Comparison of ENCODE assay signal across 21 cellular contexts in genomic region chr2:108810993-108811957, GRCh38. TPM values are rescaled to one million over a fixed set of nuclear protein-coding genes. Genes with fewer than 3 reads are reported as not detected.
DNase-seq lines count a peak whose midpoint lies in the region; ATAC-seq, FAIRE-seq and TF ChIP-seq lines count a peak whose summit lies in the region.
"Had no signal": no experiment of that assay in that cellular context is flagged by ENCODE, and none has a peak within 500 bp of the region (broad histone marks: within the 10 kb centered on the region; RNA-seq: fewer than 3 reads in every experiment).

No MANE protein-coding gene starts in this region.

- peaks cover 20% of the 10 kb centered on the region for H3K9me3 ChIP-seq in DND-41 (ENCODE audit: insufficient read depth, low read length, severe bottlenecking)
- peaks cover 0 to 6% of the 10 kb centered on the region in 2 experiments; a peak in 1 of 4 replicates for H3K9me3 ChIP-seq in H1 (ENCODE audit: insufficient read depth in 2 of 2, low read depth in 1 of 2, low read length in 1 of 2)
- H3K9me3 ChIP-seq in liver (ENCODE audit: control insufficient read depth in 4 of 4, low read length in 3 of 4) = peaks cover 1 to 6% (median 3%) of the 10 kb centered on the region in 4 donors
- H3K9me3 ChIP-seq in WERI-Rb-1 (ENCODE audit: severe bottlenecking) = peaks cover 13% of the 10 kb centered on the region

- H2BK20ac ChIP-seq in H1 (ENCODE audit: low read length) = no peak overlapping the region

- H4K91ac ChIP-seq in H1 (replicated peaks; ENCODE audit: insufficient read length, low read length) = no peak overlapping the region

- ATAC-seq in DND-41 (ENCODE audit: insufficient read depth, low read depth) (peak; percentile 58), GM21529 (IDR thresholded peaks at IDR 0.05; ENCODE audit: unreplicated experiment) (no peak), GM21447 (IDR thresholded peaks at IDR 0.05; ENCODE audit: unreplicated experiment) (no peak)
- ATAC-seq in stimulated activated naive B cell treated with anti-CD40 and anti-IgM and Interleukin-4, amounts not matched to agents 10 μg/mL and 1 μg/mL and 100 μg/mL, for 72 hours (replicated peaks) = no peak
- ATAC-seq: CD8-positive, alpha-beta T cell; GM12878 had no signal

- CTCF ChIA-PET in H1 (lab: Charles Lee; ENCODE audit: partially characterized antibody) = no interaction called here

- H3K27me3 ChIP-seq in DND-41 (ENCODE audit: insufficient read depth, low read length, poor library complexity) (no peaks in the 10 kb centered on the region), H1 (replicated peaks in 1 of 4; ENCODE audit: control insufficient read depth in 3 of 4, extremely low read depth in 1 of 4, insufficient read depth in 3 of 4, low read length in 3 of 4) (no peaks in the 10 kb centered on the region), liver (ENCODE audit: control insufficient read depth in 4 of 4, insufficient read depth in 4 of 4, low read length in 3 of 4) (no peaks in the 10 kb centered on the region), WERI-Rb-1 (ENCODE audit: insufficient read depth, low read depth, severe bottlenecking) (no peaks in the 10 kb centered on the region)
- H3K27me3 ChIP-seq: BLaER1 had no signal

- H3K4me3 ChIP-seq in DND-41 (ENCODE audit: low read depth in 1 of 2, low read length in 2 of 2) (no peak overlapping the region), H1 (ENCODE audit: extremely low read depth in 1 of 4, insufficient read depth in 2 of 4, low read depth in 3 of 4, low read length in 4 of 4) (no peak overlapping the region), liver (ENCODE audit: low read depth in 1 of 3, low read length in 3 of 3) (no peak overlapping the region), WERI-Rb-1 (ENCODE audit: low read depth, low read length) (no peak overlapping the region)
- H3K4me3 ChIP-seq: BLaER1, GM12878 had no signal

- H2AFZ ChIP-seq in DND-41 (ENCODE audit: low read depth, low read length) (no peak overlapping the region), H1 (ENCODE audit: low read length) (no peak overlapping the region)

- no peak for TF ChIP-seq POLR2A in H1 (IDR thresholded peaks at IDR 0.05; ENCODE audit: control extremely low read depth in 1 of 2, low read depth in 2 of 2, low read length in 2 of 2)

- TF ChIP-seq CTCF in DND-41 (IDR thresholded peaks at IDR 0.05; ENCODE audit: borderline replicate concordance, extremely low read depth, low read length, poor library complexity, severe bottlenecking) (no peak), H1 (IDR thresholded peaks at IDR 0.05; ENCODE audit: control extremely low read depth in 1 of 3, insufficient read depth in 1 of 3, low read depth in 1 of 3, low read length in 3 of 3) (no peak), liver (IDR thresholded peaks at IDR 0.05; ENCODE audit: low read depth, low read length, missing input control) (no peak), WERI-Rb-1 (IDR thresholded peaks at IDR 0.05; ENCODE audit: low read depth, low read length) (no peak)

- H2BK12ac ChIP-seq in H1 (ENCODE audit: low read depth, low read length) = no peak overlapping the region

- 88% methylated on average over 3 of the region's 4 CpGs; no CpG with 5 or more reads in 1 of the 2 experiments for WGBS in H1 (ENCODE audit: extremely low coverage in 1 of 2, insufficient coverage in 1 of 2, insufficient read length in 1 of 2, insufficient replicate concordance in 2 of 2, low coverage in 1 of 2, low lambda C conversion rate in 2 of 2, missing lambda C conversion rate in 1 of 2), 2 experiments
- 96% methylated on average over 4 of the region's 4 CpGs for WGBS in liver

- H4K5ac ChIP-seq in H1 (ENCODE audit: insufficient read length, low read depth, low read length) = no peak overlapping the region

- H3K23me2 ChIP-seq in H1 (ENCODE audit: low read depth, low read length) = no peaks in the 10 kb centered on the region; the same call in 1 of the 2 replicates

- DNase-seq in DND-41 (no peak), H1 (ENCODE audit: low read depth in 1 of 2, low spot score in 2 of 2) (no peak), WERI-Rb-1 (no peak)
- DNase-seq in stimulated activated naive B cell treated with anti-CD40 and anti-IgM and Interleukin-4, amounts not matched to agents 10 μg/mL and 1 μg/mL and 100 μg/mL, for 72 hours = no peak
- DNase-seq: Caco-2; CD4-positive, CD25-positive, alpha-beta regulatory T cell; CD8-positive, alpha-beta T cell; DMS153; EL; GDM1; GOT3; H7; HCEC 1CT had no signal

- H3K4me3 Mint-ChIP-seq in stimulated activated naive B cell treated with anti-CD40 and anti-IgM and Interleukin-4, amounts not matched to agents 10 μg/mL and 1 μg/mL and 100 μg/mL, for 72 hours = no peak overlapping the region
- H3K4me3 Mint-ChIP-seq: B cell; CD4-positive, CD25-positive, alpha-beta regulatory T cell; CD8-positive, alpha-beta T cell had no signal

- H3K56ac ChIP-seq in H1 (replicated peaks; ENCODE audit: insufficient read length, low read depth, low read length) = no peak overlapping the region

- H2BK5ac ChIP-seq in H1 (ENCODE audit: low read depth, low read length) = no peak overlapping the region

- peak overlapping the region; percentile 6 for H3K27ac Mint-ChIP-seq in stimulated activated naive B cell treated with anti-CD40 and anti-IgM and Interleukin-4, amounts not matched to agents 10 μg/mL and 1 μg/mL and 100 μg/mL, for 72 hours
- H3K27ac Mint-ChIP-seq: B cell; CD8-positive, alpha-beta T cell had no signal

- H3K79me2 ChIP-seq in DND-41 (ENCODE audit: insufficient read depth, low read length) (peaks cover 94% of the 10 kb centered on the region), H1 (ENCODE audit: control insufficient read depth in 1 of 2, insufficient read depth in 2 of 2, low read length in 2 of 2) (peaks cover 0 to 35% of the 10 kb centered on the region in 2 experiments; a peak in 2 of 4 replicates)

- H3K9me3 Mint-ChIP-seq in stimulated activated naive B cell treated with anti-CD40 and anti-IgM and Interleukin-4, amounts not matched to agents 10 μg/mL and 1 μg/mL and 100 μg/mL, for 72 hours = peaks cover 13 to 19% of the 10 kb centered on the region in 2 donors

- H3K4me2 ChIP-seq in DND-41 (ENCODE audit: insufficient read depth, low read length) (no peak overlapping the region), H1 (ENCODE audit: insufficient read depth in 1 of 2, low read depth in 2 of 2, low read length in 2 of 2) (no peak overlapping the region)
- H3K4me2 ChIP-seq: BLaER1 had no signal

- no peak overlapping the region for H2BK15ac ChIP-seq in H1 (ENCODE audit: low read length)

- H3K14ac ChIP-seq in H1 (ENCODE audit: insufficient read length) = no peak overlapping the region

- H3K4me1 ChIP-seq in DND-41 (ENCODE audit: insufficient read depth, low read length) = no peaks in the 10 kb centered on the region
- no peaks in the 10 kb centered on the region for H3K4me1 ChIP-seq in H1 (replicated peaks in 1 of 4; ENCODE audit: control insufficient read depth in 3 of 4, insufficient read depth in 4 of 4, low read length in 3 of 4)
- H3K4me1 ChIP-seq in liver (ENCODE audit: control insufficient read depth in 4 of 4, insufficient read depth in 4 of 4, low read length in 3 of 4) = peaks cover 0 to 9% (median 3%) of the 10 kb centered on the region in 4 donors
- H3K4me1 ChIP-seq: BLaER1, Caco-2 had no signal

- H3K36me3 ChIP-seq in DND-41 (ENCODE audit: insufficient read depth, low read length) (peaks cover 97% of the 10 kb centered on the region), H1 (ENCODE audit: control insufficient read depth in 2 of 4, insufficient read depth in 4 of 4, low read length in 3 of 4) (peaks cover 0 to 56% (median 29%) of the 10 kb centered on the region in 4 experiments; a peak in 6 of 8 replicates), liver (ENCODE audit: control insufficient read depth in 4 of 4, insufficient read depth in 3 of 4, low read depth in 1 of 4, low read length in 3 of 4) (peaks cover 0 to 2% (median 1%) of the 10 kb centered on the region in 4 donors), WERI-Rb-1 (peaks cover 70% of the 10 kb centered on the region)

- no peak overlapping the region for H2BK120ac ChIP-seq in H1 (replicated peaks; ENCODE audit: low read depth, low read length)

- no peaks in the 10 kb centered on the region for H3K79me1 ChIP-seq in H1 (ENCODE audit: low read depth, low read length)

- no peak overlapping the region for H3K23ac ChIP-seq in H1 (ENCODE audit: insufficient read length)

- no peak overlapping the region for H3K27ac ChIP-seq in DND-41 (ENCODE audit: low read length)
- no peak overlapping the region for H3K27ac ChIP-seq in H1 (ENCODE audit: low read depth, low read length)
- no peak overlapping the region for H3K27ac ChIP-seq in liver (ENCODE audit: low read depth in 1 of 2, low read length in 2 of 2)
- no peak overlapping the region for H3K27ac ChIP-seq in WERI-Rb-1
- H3K27ac ChIP-seq: 22Rv1, BLaER1, C4-2B had no signal

- no peaks in the 10 kb centered on the region for H3K27me3 Mint-ChIP-seq in stimulated activated naive B cell treated with anti-CD40 and anti-IgM and Interleukin-4, amounts not matched to agents 10 μg/mL and 1 μg/mL and 100 μg/mL, for 72 hours
- H3K27me3 Mint-ChIP-seq: B cell; CD4-positive, CD25-positive, alpha-beta regulatory T cell had no signal

- H3K4ac ChIP-seq in H1 (replicated peaks; ENCODE audit: insufficient read length, low read depth, low read length) = no peak overlapping the region

- peaks cover 34% of the 10 kb centered on the region for H4K20me1 ChIP-seq in DND-41 (ENCODE audit: insufficient read depth, low read length)
- no peaks in the 10 kb centered on the region for H4K20me1 ChIP-seq in H1 (replicated peaks in 1 of 2; ENCODE audit: control insufficient read depth in 1 of 2, insufficient read depth in 2 of 2, low read length in 2 of 2)
- H4K20me1 ChIP-seq: BLaER1 had no signal

- H4K8ac ChIP-seq in H1 (ENCODE audit: extremely low read depth, insufficient read depth, low read length) = peak overlapping the region; percentile 51; the same call in 1 of the 2 replicates

- POLR2A ChIA-PET in H1 (lab: Charles Lee; ENCODE audit: partially characterized antibody) = no interaction called here

- H2AK5ac ChIP-seq in H1 (ENCODE audit: low read depth, low read length) = no peak overlapping the region

- H3K4me1 Mint-ChIP-seq in stimulated activated naive B cell treated with anti-CD40 and anti-IgM and Interleukin-4, amounts not matched to agents 10 μg/mL and 1 μg/mL and 100 μg/mL, for 72 hours = no peaks in the 10 kb centered on the region
- H3K4me1 Mint-ChIP-seq: B cell had no signal

- H3K9ac ChIP-seq in DND-41 (ENCODE audit: low read depth, low read length) (no peak overlapping the region), H1 (replicated peaks in 1 of 4; ENCODE audit: extremely low read depth in 1 of 4, low read depth in 3 of 4, low read length in 3 of 4) (no peak overlapping the region), liver (ENCODE audit: low read depth in 1 of 2, low read length in 2 of 2) (no peak overlapping the region)
- H3K9ac ChIP-seq: BLaER1 had no signal

- no peak for TF ChIP-seq EP300 in H1 (IDR thresholded peaks at IDR 0.05; ENCODE audit: borderline replicate concordance in 1 of 2, low read depth in 2 of 2, low read length in 2 of 2)

- H3K36me3 Mint-ChIP-seq in stimulated activated naive B cell treated with anti-CD40 and anti-IgM and Interleukin-4, amounts not matched to agents 10 μg/mL and 1 μg/mL and 100 μg/mL, for 72 hours = peaks cover 50 to 62% of the 10 kb centered on the region in 2 donors

- H3K18ac ChIP-seq in H1 (ENCODE audit: extremely low read depth, low read length) = no peak overlapping the region

- no peak for FAIRE-seq in H1 (lab: Jason Lieb, UNC)
- FAIRE-seq: GM12878 had no signal

- TF ChIP-seq RAD21 in H1 (IDR thresholded peaks at IDR 0.05 in 1 of 2, conservative IDR thresholded peaks at IDR 0.05 in 1 of 2; ENCODE audit: low read depth in 2 of 2, low read length in 2 of 2) = no peak
- TF ChIP-seq RAD21 in liver (IDR thresholded peaks at IDR 0.05) = peak in 1 of 2 donors; percentile 17

RNA-seq across cellular contexts. Expression of gene CCDC138, which starts 24.7 kb away (rescaled TPM):
- total RNA-seq in H1 (2021; fragmentation: NEBNext Ultra II Directional; extraction: Animal tissue kit (Norgen Biotek cat#: 25700)) = 29.8 and 31.6 TPM in 2 replicates
- polyA plus RNA-seq in H1 (2011; rRNA removed) = 5.4 and 8.3 TPM in 2 replicates
- polyA plus RNA-seq in H1 (2011; cell fraction: cytosol; rRNA removed) = 9.4 TPM
- polyA plus RNA-seq in H1 (2011; cell fraction: nucleus; rRNA removed) = 14.5 TPM
- 11.2 to 22.2 TPM (median 12.9 TPM) in 4 replicates for polyA plus RNA-seq in H1 (2012, experiment 1 of 2)
- 3.8 TPM for polyA plus RNA-seq in H1 (2012, experiment 2 of 2)
- polyA plus RNA-seq in H1 (2013, experiment 1 of 2) = 23.2 TPM
- 22.0 TPM for polyA plus RNA-seq in H1 (2013, experiment 2 of 2)
- 20.3 and 22.3 TPM in 2 replicates for polyA minus RNA-seq in H1 (2011; rRNA and poly(A)+ RNA removed)
- 19.4 TPM for polyA minus RNA-seq in H1 (2011; cell fraction: cytosol; rRNA and poly(A)+ RNA removed)
- polyA minus RNA-seq in H1 (2011; cell fraction: nucleus; rRNA and poly(A)+ RNA removed) = 55.8 TPM
- 1 to 10 TPM; 3.9 to 5.0 TPM for total RNA-seq in liver
- polyA plus RNA-seq in liver = 1 to 10 TPM in 1 of 2 donors, under 1 TPM in 1; 0.76 to 1.5 TPM
